In genomic region chr14:62130441-62130840, GRCh38 we compare ENCODE assay signal across 11 cellular contexts.
"Had no signal": no experiment of that assay in that cellular context is flagged by ENCODE, and none has a peak within 500 bp of the region (broad histone marks: within the 10 kb centered on the region; RNA-seq: fewer than 3 reads in every experiment).

No MANE protein-coding gene starts in this region.

- H3K27ac ChIP-seq: GM23248 had no signal

- H3K9ac ChIP-seq: GM23248 had no signal

- H3K4me1 ChIP-seq: HAP-1 had no signal

- H2AFZ ChIP-seq: GM23248, GM23338 had no signal

- DNase-seq: GM23248, GOT3, H7, H9, HCEC 1CT, HFFc6 had no signal

- H3K9me3 Mint-ChIP-seq: GM23338, HFFc6 had no signal

- H3K4me3 ChIP-seq: GM23248, GM23338, HAP-1 had no signal

- H3K9me3 ChIP-seq: HAP-1 had no signal

- H3K4me2 ChIP-seq: GM23338 had no signal

- H3K4me3 Mint-ChIP-seq: GM23338, H9, HFFc6 had no signal

- H3K36me3 ChIP-seq: HAP-1 had no signal

- H3K27ac Mint-ChIP-seq: GM23338, H9, HFFc6 had no signal

- FAIRE-seq: H1, H54 had no signal

- ATAC-seq: GM23338, HCT116 had no signal
